In the genomic region with DNA sequence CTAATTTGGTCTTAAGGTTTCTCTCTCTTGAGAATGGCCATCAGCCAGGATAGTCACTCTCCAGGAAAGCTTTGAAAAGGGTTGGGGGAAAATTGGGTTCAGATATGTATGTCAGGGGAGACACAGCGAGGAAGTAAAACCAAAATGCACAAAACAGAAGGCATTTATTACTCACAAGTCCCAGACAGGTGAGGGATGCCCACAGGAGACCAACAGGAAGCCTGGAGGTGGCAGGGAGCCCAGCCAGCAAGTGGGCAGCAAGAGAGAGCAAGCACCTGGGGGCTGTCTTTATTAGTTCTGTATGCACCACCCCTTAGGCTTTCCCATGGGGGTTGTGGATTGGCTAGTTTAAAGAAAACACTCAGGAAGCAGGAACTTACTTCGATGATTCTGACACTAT, we compare ENCODE assay signal across 30 cellular contexts.
"Had no signal": no experiment of that assay in that cellular context is flagged by ENCODE, and none has a peak within 500 bp of the region (broad histone marks: within the 10 kb centered on the region; RNA-seq: fewer than 3 reads in every experiment).

No MANE protein-coding gene starts in this region.

- H3K4me1 Mint-ChIP-seq: naive thymus-derived CD8-positive, alpha-beta T cell; neural crest cell; stimulated activated effector memory CD8-positive, alpha-beta T cell treated with anti-CD3 and anti-CD28 coated beads, Interleukin-12 subunit alpha, Interleukin-12 subunit beta, amount 100 ng/mL, for 72 hours; stimulated activated naive CD8-positive, alpha-beta T cell treated with anti-CD3 and anti-CD28 coated beads, Interleukin-15, amount 100 ng/mL, for 72 hours had no signal

- H3K9me3 Mint-ChIP-seq: nephron progenitor cell, type B pancreatic cell had no signal

- H3K9ac ChIP-seq: parathyroid adenoma had no signal

- H3K4me3 ChIP-seq: psoas muscle, right lobe of liver, sigmoid colon, suprapubic skin, testis, tibial artery, transverse colon, upper lobe of right lung, uterus had no signal

- H3K36me3 Mint-ChIP-seq: naive thymus-derived CD8-positive, alpha-beta T cell; natural killer cell treated with Interleukin-12 subunit alpha and Interleukin-12 subunit beta and Interleukin-15 and Interleukin-18, amount 100 ng/mL, for 72 hours; stimulated activated effector memory CD8-positive, alpha-beta T cell treated with anti-CD3 and anti-CD28 coated beads, Interleukin-12 subunit alpha, Interleukin-12 subunit beta, amount 100 ng/mL, for 72 hours; type B pancreatic cell had no signal

- H3K27me3 ChIP-seq: neutrophil, right lobe of liver, sigmoid colon, suprapubic skin, testis, tibial artery, transverse colon, upper lobe of right lung, uterus had no signal

- H3K27ac ChIP-seq: neutrophil, parathyroid adenoma, psoas muscle, right lobe of liver, sigmoid colon, suprapubic skin, testis, tibial artery, transverse colon, upper lobe of right lung, uterus had no signal

- DNase-seq: naive thymus-derived CD8-positive, alpha-beta T cell; nephron progenitor cell; nucleus accumbens; posterior cingulate gyrus; psoas muscle; right cardiac atrium; right lobe of liver; sigmoid colon; small intestine; stimulated activated CD4-positive, alpha-beta T cell treated with anti-CD3 and anti-CD28 coated beads, Interleukin-15, amount 100 ng/mL, for 24 hours; stimulated activated CD4-positive, alpha-beta T cell treated with anti-CD3 and anti-CD28 coated beads, Interleukin-2, amount 100 ng/mL, for 24 hours; stimulated activated CD4-positive, alpha-beta T cell treated with anti-CD3 and anti-CD28 coated beads, Interleukin-2, amount 100 ng/mL, for 48 hours; stimulated activated CD4-positive, alpha-beta T cell treated with anti-CD3 and anti-CD28 coated beads, Interleukin-4, amount 100 ng/mL, for 24 hours; stimulated activated naive CD4-positive, alpha-beta T cell; stimulated activated naive CD8-positive, alpha-beta T cell treated with anti-CD3 and anti-CD28 coated beads, Interleukin-15, amount 100 ng/mL, for 72 hours; stimulated activated naive CD8-positive, alpha-beta T cell treated with anti-CD3 and anti-CD28 coated beads, Interleukin-15, Interleukin-2, amounts not matched to agents 100 U/mL and 50 U/mL, for 24 hours; substantia nigra; testis; tibial artery; transverse colon; upper lobe of right lung; uterus had no signal

- H2AFZ ChIP-seq: parathyroid adenoma had no signal

- H3K79me2 ChIP-seq: parathyroid adenoma had no signal

- ATAC-seq: naive thymus-derived CD8-positive, alpha-beta T cell; natural killer cell treated with Interleukin-12 subunit alpha and Interleukin-12 subunit beta and Interleukin-15 and Interleukin-18, amount 100 ng/mL, for 72 hours; psoas muscle; right cardiac atrium; right lobe of liver; stimulated activated effector memory CD8-positive, alpha-beta T cell treated with anti-CD3 and anti-CD28 coated beads, Interleukin-12 subunit alpha, Interleukin-12 subunit beta, amount 100 ng/mL, for 72 hours; stimulated activated naive CD8-positive, alpha-beta T cell treated with anti-CD3 and anti-CD28 coated beads, Interleukin-15, amount 100 ng/mL, for 72 hours; stimulated activated naive CD8-positive, alpha-beta T cell treated with anti-CD3 and anti-CD28 coated beads, Interleukin-15, Interleukin-2, amounts not matched to agents 100 U/mL and 50 U/mL, for 24 hours; upper lobe of right lung had no signal

- H3K36me3 ChIP-seq: neutrophil, right lobe of liver, sigmoid colon, suprapubic skin, tibial artery, transverse colon, upper lobe of right lung, uterus had no signal

- FAIRE-seq: small intestine had no signal

- H3K4me3 Mint-ChIP-seq: naive thymus-derived CD8-positive, alpha-beta T cell; natural killer cell treated with Interleukin-12 subunit alpha and Interleukin-12 subunit beta and Interleukin-15 and Interleukin-18, amount 100 ng/mL, for 72 hours; nephron progenitor cell; neural crest cell; stimulated activated effector memory CD8-positive, alpha-beta T cell treated with anti-CD3 and anti-CD28 coated beads, Interleukin-12 subunit alpha, Interleukin-12 subunit beta, amount 100 ng/mL, for 72 hours; stimulated activated naive CD8-positive, alpha-beta T cell treated with anti-CD3 and anti-CD28 coated beads, Interleukin-15, amount 100 ng/mL, for 72 hours; type B pancreatic cell had no signal

- H3K9me3 ChIP-seq: neutrophil, psoas muscle, right lobe of liver, sigmoid colon, suprapubic skin, testis, tibial artery, transverse colon, upper lobe of right lung, uterus had no signal

- H3K4me1 ChIP-seq: parathyroid adenoma, psoas muscle, right lobe of liver, suprapubic skin, testis, tibial artery, transverse colon, upper lobe of right lung, uterus had no signal

- H3K27ac Mint-ChIP-seq: naive thymus-derived CD8-positive, alpha-beta T cell; natural killer cell treated with Interleukin-12 subunit alpha and Interleukin-12 subunit beta and Interleukin-15 and Interleukin-18, amount 100 ng/mL, for 72 hours; nephron progenitor cell; progenitor cell of endocrine pancreas; stimulated activated effector memory CD8-positive, alpha-beta T cell treated with anti-CD3 and anti-CD28 coated beads, Interleukin-12 subunit alpha, Interleukin-12 subunit beta, amount 100 ng/mL, for 72 hours; stimulated activated naive CD8-positive, alpha-beta T cell treated with anti-CD3 and anti-CD28 coated beads, Interleukin-15, amount 100 ng/mL, for 72 hours; type B pancreatic cell had no signal

- H3K27me3 Mint-ChIP-seq: naive thymus-derived CD8-positive, alpha-beta T cell; progenitor cell of endocrine pancreas; stimulated activated naive CD8-positive, alpha-beta T cell treated with anti-CD3 and anti-CD28 coated beads, Interleukin-15, amount 100 ng/mL, for 72 hours; type B pancreatic cell had no signal
